18 cellular contexts compared by ENCODE assay signal in the genomic region with DNA sequence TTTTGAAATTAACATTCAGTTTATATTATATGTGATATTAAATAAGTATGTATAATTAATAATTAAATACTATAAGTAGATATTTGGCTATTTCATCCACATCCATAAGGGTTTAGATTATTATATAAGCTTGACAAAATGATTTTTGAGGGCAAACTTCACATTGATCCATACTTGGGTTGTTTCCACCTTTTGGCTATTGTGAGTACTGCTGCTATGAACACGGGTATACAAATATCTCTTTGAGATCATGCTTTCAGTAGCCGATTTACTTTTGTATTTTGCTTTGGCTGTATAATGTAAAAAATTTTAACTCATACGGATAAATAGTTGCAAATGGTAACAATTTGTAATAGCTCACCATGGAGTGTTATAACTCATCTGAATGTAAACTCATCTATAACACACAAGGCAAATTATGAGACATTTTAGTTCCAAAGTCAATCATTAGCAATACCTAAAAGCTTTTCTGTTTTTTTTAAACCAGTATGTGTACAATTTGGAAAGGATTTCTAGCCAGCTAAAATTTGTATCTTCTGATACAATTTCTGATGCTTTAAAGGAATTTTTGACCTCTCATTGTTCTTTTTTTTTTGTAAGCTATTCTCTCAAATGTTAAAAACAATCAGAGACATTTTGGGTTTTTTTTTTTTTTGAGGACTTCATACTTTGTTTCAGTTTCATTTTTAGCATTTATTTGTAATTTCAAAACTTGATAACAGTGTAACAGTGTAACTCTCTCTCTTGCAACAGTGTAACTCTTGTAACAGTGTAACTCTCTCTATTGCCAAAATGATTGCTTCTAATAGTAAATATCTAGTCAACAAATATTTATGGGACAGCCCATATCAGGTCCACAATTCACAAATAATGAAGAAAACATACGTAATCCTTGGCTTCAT. TPM values are rescaled to one million over a fixed set of nuclear protein-coding genes. Genes with fewer than 3 reads are reported as not detected.
DNase-seq lines count a peak whose midpoint lies in the region; ATAC-seq and TF ChIP-seq lines count a peak whose summit lies in the region.
"Had no signal": no experiment of that assay in that cellular context is flagged by ENCODE, and none has a peak within 500 bp of the region (broad histone marks: within the 10 kb centered on the region; RNA-seq: fewer than 3 reads in every experiment).

No MANE protein-coding gene starts in this region.

- CTCF ChIA-PET in activated CD4-positive, alpha-beta memory T cell treated with anti-CD3 and anti-CD28 coated beads, Interleukin-2, amount 10 ng/mL, durations not matched to agents 7 days and 5 days (lab: Charles Lee) = interaction anchor here (0.8 to 1.1 kb wide), 3 partner anchors 26 to 228 kb away, joined by 3 to 4 read pairs (median 3); no protein-coding TSS in a partner anchor
- CTCF ChIA-PET in activated CD4-positive, alpha-beta memory T cell treated with anti-CD3 and anti-CD28 coated beads for 36 hours (lab: Charles Lee) = no interaction called here

- no peaks in the 10 kb centered on the region for H3K9me3 Mint-ChIP-seq in activated CD4-positive, alpha-beta memory T cell treated with anti-CD3 and anti-CD28 coated beads, Interleukin-2, amount 10 ng/mL, durations not matched to agents 7 days and 5 days
- peaks cover 2% of the 10 kb centered on the region for H3K9me3 Mint-ChIP-seq in activated CD4-positive, alpha-beta memory T cell treated with anti-CD3 and anti-CD28 coated beads for 36 hours

- TF ChIP-seq POLR2A in gastroesophageal sphincter (IDR thresholded peaks at IDR 0.05) = no peak

- H3K9me3 ChIP-seq in osteoblast (ENCODE audit: low read depth, low read length) (no peaks in the 10 kb centered on the region), gastroesophageal sphincter (no peaks in the 10 kb centered on the region)

- 65 to 83% methylated on average over 2 to 4 of the region's 4 CpGs for WGBS in gastroesophageal sphincter (ENCODE audit: low coverage in 1 of 2), 2 donors

- H3K27ac Mint-ChIP-seq in activated CD4-positive, alpha-beta memory T cell treated with anti-CD3 and anti-CD28 coated beads, Interleukin-2, amount 10 ng/mL, durations not matched to agents 7 days and 5 days = peak overlapping the region; percentile 59
- no peak overlapping the region for H3K27ac Mint-ChIP-seq in activated CD4-positive, alpha-beta memory T cell treated with anti-CD3 and anti-CD28 coated beads for 36 hours
- H3K27ac Mint-ChIP-seq: activated naive CD8-positive, alpha-beta T cell had no signal

- no peaks in the 10 kb centered on the region for H3K79me2 ChIP-seq in osteoblast (ENCODE audit: insufficient read depth, low read length)

- peak overlapping the region; percentile 58 for H3K4me3 Mint-ChIP-seq in activated CD4-positive, alpha-beta memory T cell treated with anti-CD3 and anti-CD28 coated beads, Interleukin-2, amount 10 ng/mL, durations not matched to agents 7 days and 5 days
- H3K4me3 Mint-ChIP-seq in activated CD4-positive, alpha-beta memory T cell treated with anti-CD3 and anti-CD28 coated beads for 36 hours = no peak overlapping the region
- H3K4me3 Mint-ChIP-seq: activated naive CD8-positive, alpha-beta T cell had no signal

- no peak for TF ChIP-seq EP300 in gastroesophageal sphincter (IDR thresholded peaks at IDR 0.05)

- H3K27ac ChIP-seq in osteoblast (ENCODE audit: low read depth, low read length) (no peak overlapping the region), gastroesophageal sphincter (no peak overlapping the region)
- H3K27ac ChIP-seq: heart right ventricle, psoas muscle had no signal

- no peaks in the 10 kb centered on the region for H4K20me1 ChIP-seq in osteoblast (ENCODE audit: insufficient read depth, low read length)

- H2AFZ ChIP-seq in osteoblast (ENCODE audit: low read length) = no peak overlapping the region

- no peaks in the 10 kb centered on the region for H3K36me3 Mint-ChIP-seq in activated CD4-positive, alpha-beta memory T cell treated with anti-CD3 and anti-CD28 coated beads, Interleukin-2, amount 10 ng/mL, durations not matched to agents 7 days and 5 days (ENCODE audit: low read depth)
- peaks cover 2% of the 10 kb centered on the region for H3K36me3 Mint-ChIP-seq in activated CD4-positive, alpha-beta memory T cell treated with anti-CD3 and anti-CD28 coated beads for 36 hours
- H3K36me3 Mint-ChIP-seq: activated naive CD8-positive, alpha-beta T cell had no signal

- H3K36me3 ChIP-seq in osteoblast (ENCODE audit: insufficient read depth, low read length) (no peaks in the 10 kb centered on the region), gastroesophageal sphincter (no peaks in the 10 kb centered on the region)
- H3K36me3 ChIP-seq: heart right ventricle had no signal

- intact Hi-C loops in activated CD4-positive, alpha-beta memory T cell treated with anti-CD3 and anti-CD28 coated beads for 36 hours (cut with micrococcal nuclease) = no loop called here

- H3K27me3 Mint-ChIP-seq in activated CD4-positive, alpha-beta memory T cell treated with anti-CD3 and anti-CD28 coated beads, Interleukin-2, amount 10 ng/mL, durations not matched to agents 7 days and 5 days = no peaks in the 10 kb centered on the region
- no peaks in the 10 kb centered on the region for H3K27me3 Mint-ChIP-seq in activated CD4-positive, alpha-beta memory T cell treated with anti-CD3 and anti-CD28 coated beads for 36 hours
- H3K27me3 Mint-ChIP-seq: activated naive CD8-positive, alpha-beta T cell had no signal

- H3K27me3 ChIP-seq in osteoblast (ENCODE audit: insufficient read depth, low read length) (no peaks in the 10 kb centered on the region), gastroesophageal sphincter (no peaks in the 10 kb centered on the region)

- ATAC-seq in HG02678 (IDR thresholded peaks at IDR 0.05; ENCODE audit: unreplicated experiment) (peak; percentile 72), gastroesophageal sphincter (no peak)
- ATAC-seq: heart right ventricle, psoas muscle had no signal

- POLR2A ChIA-PET in activated CD4-positive, alpha-beta memory T cell treated with anti-CD3 and anti-CD28 coated beads, Interleukin-2, amount 10 ng/mL, durations not matched to agents 7 days and 5 days (lab: Charles Lee) = no interaction called here
- POLR2A ChIA-PET in activated CD4-positive, alpha-beta memory T cell treated with anti-CD3 and anti-CD28 coated beads for 36 hours (lab: Charles Lee) = no interaction called here

- peak overlapping the region; percentile 11 for H3K4me2 ChIP-seq in osteoblast (ENCODE audit: insufficient read depth, low read length)

- no peak for DNase-seq in activated CD4-positive, alpha-beta memory T cell treated with anti-CD3 and anti-CD28 coated beads, Interleukin-2, amount 10 ng/mL, durations not matched to agents 7 days and 5 days
- DNase-seq in activated CD4-positive, alpha-beta memory T cell treated with anti-CD3 and anti-CD28 coated beads for 36 hours = no peak
- DNase-seq in OCI-M1 (lab: John Stamatoyannopoulos, UW) (peak; percentile 65), osteoblast (ENCODE audit: insufficient read length, low spot score, missing footprints) (no peak), foreskin fibroblast (no peak), iPS-NIHi7 (ENCODE audit: extremely low spot score) (no peak)
- DNase-seq: activated CD4-positive, CD25-positive, alpha-beta regulatory T cell treated with anti-CD3 and anti-CD28 coated beads, Interleukin-2, amount 50 U/mL, for 72 hours; DMS79 treated with DMSO at 0.1 percent for 48 hours; H7; heart right ventricle; NCI-H1105; NCI-H82; psoas muscle; stimulated activated CD4-positive, alpha-beta T cell treated with anti-CD3 and anti-CD28 coated beads, Interleukin-4, amount 100 ng/mL, for 4 hours had no signal

- H3K4me1 ChIP-seq in osteoblast (ENCODE audit: insufficient read depth, low read length) (no peaks in the 10 kb centered on the region), gastroesophageal sphincter (no peaks in the 10 kb centered on the region)
- H3K4me1 ChIP-seq: heart right ventricle, psoas muscle had no signal

- TF ChIP-seq CTCF in osteoblast (IDR thresholded peaks at IDR 0.05; ENCODE audit: extremely low read depth, low read depth, low read length) = no peak
- TF ChIP-seq CTCF in gastroesophageal sphincter (IDR thresholded peaks at IDR 0.05) = no peak
- TF ChIP-seq CTCF in foreskin fibroblast (IDR thresholded peaks at IDR 0.05; ENCODE audit: low read depth, low read length) = no peak

- H3K4me3 ChIP-seq in osteoblast (ENCODE audit: insufficient read depth, low read length) (no peak overlapping the region), gastroesophageal sphincter (no peak overlapping the region), foreskin fibroblast (ENCODE audit: low read depth in 1 of 2, low read length in 2 of 2) (no peak overlapping the region)
- H3K4me3 ChIP-seq: heart right ventricle, lung, psoas muscle had no signal

- H3K4me1 Mint-ChIP-seq in activated CD4-positive, alpha-beta memory T cell treated with anti-CD3 and anti-CD28 coated beads, Interleukin-2, amount 10 ng/mL, durations not matched to agents 7 days and 5 days = peaks cover 20% of the 10 kb centered on the region
- peaks cover 10% of the 10 kb centered on the region for H3K4me1 Mint-ChIP-seq in activated CD4-positive, alpha-beta memory T cell treated with anti-CD3 and anti-CD28 coated beads for 36 hours (ENCODE audit: low read depth)

RNA-seq across cellular contexts. Expression of a gene that starts 51.8 kb away (rescaled TPM):
- not detected for total RNA-seq in activated CD4-positive, alpha-beta memory T cell treated with anti-CD3 and anti-CD28 coated beads, Interleukin-2, amount 10 ng/mL, durations not matched to agents 7 days and 5 days
- not detected for total RNA-seq in activated CD4-positive, alpha-beta memory T cell treated with anti-CD3 and anti-CD28 coated beads for 36 hours
- total RNA-seq in osteoblast (not detected in 2 replicates), gastroesophageal sphincter (not detected)
- total RNA-seq: H7 had no signal
